ENCODE assay signal across 9 cellular contexts in the genomic region with DNA sequence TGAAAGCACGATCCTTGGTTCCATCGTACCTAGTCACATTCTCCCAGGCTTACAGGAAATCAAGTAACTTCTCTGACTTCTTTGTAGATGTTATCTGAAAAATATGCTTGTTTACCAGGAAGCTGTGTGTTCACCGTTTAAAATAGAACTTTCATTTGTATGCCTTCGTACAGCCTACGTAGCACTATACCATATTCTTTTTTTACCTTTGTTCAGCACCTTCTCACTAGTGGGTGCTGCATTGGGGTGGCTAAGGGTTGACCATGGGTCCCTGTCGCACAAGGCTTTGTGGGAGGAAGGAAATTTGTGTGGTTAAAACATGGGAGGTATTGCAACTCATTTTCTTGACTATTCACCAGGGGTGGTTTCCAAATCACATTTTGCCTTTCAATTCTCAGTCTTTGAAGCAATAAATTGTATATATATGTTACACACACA. TPM values are rescaled to one million over a fixed set of nuclear protein-coding genes. Genes with fewer than 3 reads are reported as not detected.
DNase-seq lines count a peak whose midpoint lies in the region; ATAC-seq and TF ChIP-seq lines count a peak whose summit lies in the region.
"Had no signal": no experiment of that assay in that cellular context is flagged by ENCODE, and none has a peak within 500 bp of the region (broad histone marks: within the 10 kb centered on the region; RNA-seq: fewer than 3 reads in every experiment).

No MANE protein-coding gene starts in this region.

- H3K9me2 ChIP-seq in GM23248 (ENCODE audit: insufficient read depth) = no peaks in the 10 kb centered on the region

- TF ChIP-seq EP300 in ovary (IDR thresholded peaks at IDR 0.05) = no peak

- peak; percentile 66 to 68 for DNase-seq in activated T-cell treated with anti-CD3 and anti-CD28 coated beads, Interleukin-2, amount 50 U/mL, for 48 hours
- DNase-seq in stimulated activated CD8-positive, alpha-beta memory T cell treated with anti-CD3 and anti-CD28 coated beads, Interleukin-12 subunit alpha, Interleukin-12 subunit beta, amount 100 ng/mL, for 1 hour (ENCODE audit: low read depth) = peak; percentile 21
- DNase-seq in NCI-H146 (lab: John Stamatoyannopoulos, UW) (no peak), ovary (no peak), GM23248 (no peak), WERI-Rb-1 (no peak)
- DNase-seq: cerebellar nuclear complex had no signal

- no peak for TF ChIP-seq CTCF in ovary (IDR thresholded peaks at IDR 0.05)
- no peak for TF ChIP-seq CTCF in WERI-Rb-1 (IDR thresholded peaks at IDR 0.05; ENCODE audit: low read depth, low read length)

- no peak overlapping the region for H3K9ac ChIP-seq in GM23248

- H3K27me3 ChIP-seq in ovary (no peaks in the 10 kb centered on the region), GM23248 (replicated peaks; ENCODE audit: insufficient read depth) (no peaks in the 10 kb centered on the region), WERI-Rb-1 (ENCODE audit: insufficient read depth, low read depth, severe bottlenecking) (no peaks in the 10 kb centered on the region)

- H3K79me2 ChIP-seq in GM23248 (ENCODE audit: insufficient read depth) = peaks cover 96% of the 10 kb centered on the region

- intact Hi-C loops in ovary (cut with DNase I) = no loop called here

- no peak for TF ChIP-seq POLR2A in ovary (IDR thresholded peaks at IDR 0.05)

- H3K4me1 ChIP-seq in ovary (ENCODE audit: insufficient read depth) (no peaks in the 10 kb centered on the region), GM23248 (ENCODE audit: insufficient read depth) (peaks cover 6% of the 10 kb centered on the region; the same call in 1 of the 2 replicates)

- H3K27ac ChIP-seq in ovary (no peak overlapping the region), GM23248 (no peak overlapping the region), WERI-Rb-1 (no peak overlapping the region)

- H3K9me3 ChIP-seq in ovary = no peaks in the 10 kb centered on the region
- H3K9me3 ChIP-seq in GM23248 (ENCODE audit: low read depth) = no peaks in the 10 kb centered on the region
- H3K9me3 ChIP-seq in WERI-Rb-1 (ENCODE audit: severe bottlenecking) = no peaks in the 10 kb centered on the region

- H3F3A ChIP-seq in GM23248 (ENCODE audit: insufficient read depth) = 0 out of 2 replicates have a peak, but pooled peaks cover 3% of the 10 kb centered on the region

- WGBS in ovary, 3 donors = 85 to 90% (median 85%) methylated on average over 6 of the region's 6 CpGs
- WGBS in GM23248 (ENCODE audit: low coverage in 1 of 2, low lambda C conversion rate in 2 of 2, missing lambda C conversion rate in 2 of 2), 2 experiments = 97 to 99% methylated on average over 6 of the region's 6 CpGs

- H3K4me2 ChIP-seq in GM23248 (ENCODE audit: unreplicated experiment) = no peak overlapping the region

- no peaks in the 10 kb centered on the region for H4K20me1 ChIP-seq in GM23248 (ENCODE audit: insufficient read depth)

- H3K36me3 ChIP-seq in ovary (no peaks in the 10 kb centered on the region), GM23248 (ENCODE audit: low read depth) (peaks cover 34% of the 10 kb centered on the region), WERI-Rb-1 (peaks cover 22% of the 10 kb centered on the region)

- ATAC-seq in GM19351 (IDR thresholded peaks at IDR 0.05; ENCODE audit: unreplicated experiment) (peak; percentile 95), HG03139 (IDR thresholded peaks at IDR 0.05; ENCODE audit: unreplicated experiment) (peak; percentile 81)

- no peak overlapping the region for H2AFZ ChIP-seq in GM23248

- H3K4me3 ChIP-seq in ovary (no peak overlapping the region), GM23248 (no peak overlapping the region), WERI-Rb-1 (ENCODE audit: low read depth, low read length) (no peak overlapping the region)

- in situ Hi-C loops in GM23248 (cut with MboI) = no loop called here

RNA-seq across cellular contexts. Expression of a gene that starts 16.6 kb away (rescaled TPM):
- total RNA-seq in ovary = 10 to 100 TPM; 14.5 to 24.7 (median 19.0) TPM
- polyA plus RNA-seq in ovary (10 to 100 TPM in 1 of 2 donors, 1 to 10 TPM in 1; 9.0 to 14.3 TPM), GM23248 (2016; fragmentation: Nextera tagmentation; extraction: Ambion mirVana) (10.9 and 12.6 TPM in 2 replicates)
- 42.5 and 44.0 TPM in 2 replicates for total RNA-seq in GM23248 (2014; rRNA removed; shearing (Covaris generic))

RNA-seq across cellular contexts. Expression of a gene that starts 59.0 kb away (rescaled TPM):
- under 1 TPM in 5 of 7 donors, not detected in 2; 0.08 to 0.34 (median 0.25) TPM for total RNA-seq in ovary
- under 1 TPM; 0.05 to 0.53 TPM for polyA plus RNA-seq in ovary
- 85.0 and 98.6 TPM in 2 replicates for total RNA-seq in GM23248 (2014; rRNA removed; shearing (Covaris generic))
- polyA plus RNA-seq in GM23248 (2016; fragmentation: Nextera tagmentation; extraction: Ambion mirVana) = 41.2 and 55.1 TPM in 2 replicates

Comparison
In these comparisons a context has a peak if more than half of its experiments do, and no peak if none do; other contexts are left out.
1. DNase-seq: peak in activated T-cell treated with anti-CD3 and anti-CD28 coated beads, Interleukin-2, amount 50 U/mL, for 48 hours (2 of 2) and stimulated activated CD8-positive, alpha-beta memory T cell treated with anti-CD3 and anti-CD28 coated beads, Interleukin-12 subunit alpha, Interleukin-12 subunit beta, amount 100 ng/mL, for 1 hour (single experiment); none in NCI-H146 (single experiment), ovary (0 of 5), GM23248 (single experiment) and WERI-Rb-1 (single experiment).
2. RNA of a gene that starts 59.0 kb away (total RNA-seq): 85.0 to 98.6 TPM in GM23248; 0.08 to 0.34 TPM in ovary; every median in the first group is over 10 times any median in the second.